ENCODE assay signal across 10 cellular contexts in genomic region chr1:167635233-167635648, GRCh38. TPM values are rescaled to one million over a fixed set of nuclear protein-coding genes. Genes with fewer than 3 reads are reported as not detected.
DNase-seq lines count a peak whose midpoint lies in the region; ATAC-seq and TF ChIP-seq lines count a peak whose summit lies in the region.
"Had no signal": no experiment of that assay in that cellular context is flagged by ENCODE, and none has a peak within 500 bp of the region (broad histone marks: within the 10 kb centered on the region; RNA-seq: fewer than 3 reads in every experiment).

No MANE protein-coding gene starts in this region.

- DNase-seq in stimulated activated naive CD8-positive, alpha-beta T cell treated with anti-CD3 and anti-CD28 coated beads, Interleukin-15, Interleukin-2, amounts not matched to agents 100 U/mL and 50 U/mL, for 24 hours, result no peak
- no peak for DNase-seq in chondrocyte (ENCODE audit: low spot score)
- DNase-seq in memory B cell (ENCODE audit: low spot score in 2 of 2), result no peak
- peak in 1 of 2 donors; percentile 81 for DNase-seq in aorta
- DNase-seq in SIG-M5 (lab: John Stamatoyannopoulos, UW), result no peak
- DNase-seq in spleen, result no peak
- DNase-seq: NCI-H187 treated with DMSO at 0.1 percent for 48 hours had no signal

- TF ChIP-seq CTCF in chondrocyte (IDR thresholded peaks at IDR 0.05) (no peak), spleen (IDR thresholded peaks at IDR 0.05 in 8 of 11, conservative IDR thresholded peaks at IDR 0.05 in 3 of 11) (no peak)

- peaks cover 80% of the 10 kb centered on the region for H3K4me1 Mint-ChIP-seq in stimulated activated naive CD8-positive, alpha-beta T cell treated with anti-CD3 and anti-CD28 coated beads, Interleukin-15, Interleukin-2, amounts not matched to agents 100 ng/mL and 50 ng/mL, for 24 hours (ENCODE audit: low read depth)
- peaks cover 19% of the 10 kb centered on the region for H3K4me1 Mint-ChIP-seq in chondrocyte (ENCODE audit: low read depth)
- H3K4me1 Mint-ChIP-seq in memory B cell, result peaks cover 55% of the 10 kb centered on the region

- H3K9me3 ChIP-seq in aorta (ENCODE audit: control insufficient read depth, low read length), result no peaks in the 10 kb centered on the region
- no peaks in the 10 kb centered on the region for H3K9me3 ChIP-seq in spleen
- H3K9me3 ChIP-seq: ascending aorta had no signal

- 1 to 7% methylated on average over 18 of the region's 18 CpGs for WGBS in aorta, 2 donors
- WGBS in spleen, 5 donors, result 71 to 89% (median 83%) methylated on average over 18 of the region's 18 CpGs

- H3K4me1 ChIP-seq in aorta (ENCODE audit: control insufficient read depth in 1 of 2, insufficient read depth in 2 of 2, low read length in 2 of 2) (no peaks in the 10 kb centered on the region), spleen (peaks cover 51 to 95% (median 77%) of the 10 kb centered on the region in 6 donors)

- intact Hi-C loops in aorta (cut with DNase I), result no loop called here
- intact Hi-C loops in spleen (cut with DNase I; ENCODE audit: low total_unique reads), result no loop called here

- peak overlapping the region; percentile 93 for H3K27ac Mint-ChIP-seq in stimulated activated naive CD8-positive, alpha-beta T cell treated with anti-CD3 and anti-CD28 coated beads, Interleukin-15, Interleukin-2, amounts not matched to agents 100 ng/mL and 50 ng/mL, for 24 hours
- H3K27ac Mint-ChIP-seq in chondrocyte (ENCODE audit: unreplicated experiment) (no peak overlapping the region), memory B cell (peak overlapping the region; percentile 35)

- TF ChIP-seq POLR2A in spleen (IDR thresholded peaks at IDR 0.05), result no peak

- H3K27ac ChIP-seq in aorta (ENCODE audit: low read depth in 1 of 2, low read length in 2 of 2) (no peak overlapping the region), spleen (peak overlapping the region in 3 of 8 donors; percentile 93 to 100 (median 99))

- no peak overlapping the region for H3K4me3 ChIP-seq in aorta (ENCODE audit: low read length in 2 of 2)
- H3K4me3 ChIP-seq in spleen, result peak overlapping the region in 1 of 8 donors; percentile 14

- no peak for ATAC-seq in stimulated activated naive CD8-positive, alpha-beta T cell treated with anti-CD3 and anti-CD28 coated beads, Interleukin-15, Interleukin-2, amounts not matched to agents 100 U/mL and 50 U/mL, for 24 hours
- ATAC-seq in memory B cell (ENCODE audit: low read depth) (no peak), aorta (ENCODE audit: low FRiP score) (peak; percentile 68), HG02938 (IDR thresholded peaks at IDR 0.05; ENCODE audit: unreplicated experiment) (no peak)

- H3K27me3 ChIP-seq in aorta (ENCODE audit: control insufficient read depth in 1 of 2, insufficient read depth in 2 of 2, low read length in 1 of 2), result no peaks in the 10 kb centered on the region
- no peaks in the 10 kb centered on the region for H3K27me3 ChIP-seq in spleen (replicated peaks in 1 of 7)
- H3K27me3 ChIP-seq: ascending aorta had no signal

- H3K36me3 Mint-ChIP-seq in stimulated activated naive CD8-positive, alpha-beta T cell treated with anti-CD3 and anti-CD28 coated beads, Interleukin-15, Interleukin-2, amounts not matched to agents 100 ng/mL and 50 ng/mL, for 24 hours (ENCODE audit: low read depth), result peaks cover 50% of the 10 kb centered on the region
- H3K36me3 Mint-ChIP-seq in chondrocyte (ENCODE audit: low read depth) (no peaks in the 10 kb centered on the region), memory B cell (peaks cover 28% of the 10 kb centered on the region)

- no peak overlapping the region for H3K4me3 Mint-ChIP-seq in stimulated activated naive CD8-positive, alpha-beta T cell treated with anti-CD3 and anti-CD28 coated beads, Interleukin-15, Interleukin-2, amounts not matched to agents 100 ng/mL and 50 ng/mL, for 24 hours
- H3K4me3 Mint-ChIP-seq in chondrocyte (ENCODE audit: unreplicated experiment), result peak overlapping the region; percentile 44
- H3K4me3 Mint-ChIP-seq in memory B cell, result peak overlapping the region; percentile 15

- no peaks in the 10 kb centered on the region for H3K27me3 Mint-ChIP-seq in stimulated activated naive CD8-positive, alpha-beta T cell treated with anti-CD3 and anti-CD28 coated beads, Interleukin-15, Interleukin-2, amounts not matched to agents 100 ng/mL and 50 ng/mL, for 24 hours
- peaks cover 4% of the 10 kb centered on the region for H3K27me3 Mint-ChIP-seq in chondrocyte (ENCODE audit: low read depth)
- H3K27me3 Mint-ChIP-seq in memory B cell, result no peaks in the 10 kb centered on the region

- H3K36me3 ChIP-seq in aorta (ENCODE audit: control insufficient read depth in 1 of 2, insufficient read depth in 2 of 2, low read length in 1 of 2), result no peaks in the 10 kb centered on the region
- peaks cover 0 to 70% (median 14%) of the 10 kb centered on the region in 6 donors for H3K36me3 ChIP-seq in spleen
- H3K36me3 ChIP-seq: ascending aorta had no signal

- no peaks in the 10 kb centered on the region for H3K9me3 Mint-ChIP-seq in stimulated activated naive CD8-positive, alpha-beta T cell treated with anti-CD3 and anti-CD28 coated beads, Interleukin-15, Interleukin-2, amounts not matched to agents 100 ng/mL and 50 ng/mL, for 24 hours
- no peaks in the 10 kb centered on the region for H3K9me3 Mint-ChIP-seq in chondrocyte (ENCODE audit: low read depth)
- no peaks in the 10 kb centered on the region for H3K9me3 Mint-ChIP-seq in memory B cell

RNA-seq across cellular contexts. Expression of gene RCSD1, which starts 5.2 kb away (rescaled TPM):
- 1.1 to 1.4 TPM in 2 of 3 replicates, not detected in the other for total RNA-seq in chondrocyte
- total RNA-seq in aorta, result 10 to 100 TPM; 11.2 to 17.9 TPM
- 1 to 10 TPM; 8.7 to 9.9 TPM for polyA plus RNA-seq in aorta
- 100 to 1,000 TPM in 5 of 7 donors, 10 to 100 TPM in 2; 91.9 to 144 (median 124) TPM for total RNA-seq in spleen
- 100 to 1,000 TPM in 1 of 3 donors, 10 to 100 TPM in 2; 58.9 to 103 (median 87.2) TPM for polyA plus RNA-seq in spleen

Comparison
In these comparisons a context has a peak if more than half of its experiments do, and no peak if none do; other contexts are left out.
1. RNA of gene RCSD1, which starts 5.2 kb away (total RNA-seq): 91.9 to 144 TPM in spleen; 11.2 to 17.9 TPM in aorta and 1.1 to 1.4 TPM in chondrocyte; every median in the first group is over 4 times any median in the second.